Comparison of ENCODE assay signal across 1 cellular context in genomic region chr10:77393411-77393810, GRCh38.
TF ChIP-seq lines count a peak whose summit lies in the region.

No MANE protein-coding gene starts in this region.

TF ChIP-seq in HepG2, 621 proteins besides CTCF, POLR2A, EP300 and RAD21:
- TF ChIP-seq, protein P1, sequence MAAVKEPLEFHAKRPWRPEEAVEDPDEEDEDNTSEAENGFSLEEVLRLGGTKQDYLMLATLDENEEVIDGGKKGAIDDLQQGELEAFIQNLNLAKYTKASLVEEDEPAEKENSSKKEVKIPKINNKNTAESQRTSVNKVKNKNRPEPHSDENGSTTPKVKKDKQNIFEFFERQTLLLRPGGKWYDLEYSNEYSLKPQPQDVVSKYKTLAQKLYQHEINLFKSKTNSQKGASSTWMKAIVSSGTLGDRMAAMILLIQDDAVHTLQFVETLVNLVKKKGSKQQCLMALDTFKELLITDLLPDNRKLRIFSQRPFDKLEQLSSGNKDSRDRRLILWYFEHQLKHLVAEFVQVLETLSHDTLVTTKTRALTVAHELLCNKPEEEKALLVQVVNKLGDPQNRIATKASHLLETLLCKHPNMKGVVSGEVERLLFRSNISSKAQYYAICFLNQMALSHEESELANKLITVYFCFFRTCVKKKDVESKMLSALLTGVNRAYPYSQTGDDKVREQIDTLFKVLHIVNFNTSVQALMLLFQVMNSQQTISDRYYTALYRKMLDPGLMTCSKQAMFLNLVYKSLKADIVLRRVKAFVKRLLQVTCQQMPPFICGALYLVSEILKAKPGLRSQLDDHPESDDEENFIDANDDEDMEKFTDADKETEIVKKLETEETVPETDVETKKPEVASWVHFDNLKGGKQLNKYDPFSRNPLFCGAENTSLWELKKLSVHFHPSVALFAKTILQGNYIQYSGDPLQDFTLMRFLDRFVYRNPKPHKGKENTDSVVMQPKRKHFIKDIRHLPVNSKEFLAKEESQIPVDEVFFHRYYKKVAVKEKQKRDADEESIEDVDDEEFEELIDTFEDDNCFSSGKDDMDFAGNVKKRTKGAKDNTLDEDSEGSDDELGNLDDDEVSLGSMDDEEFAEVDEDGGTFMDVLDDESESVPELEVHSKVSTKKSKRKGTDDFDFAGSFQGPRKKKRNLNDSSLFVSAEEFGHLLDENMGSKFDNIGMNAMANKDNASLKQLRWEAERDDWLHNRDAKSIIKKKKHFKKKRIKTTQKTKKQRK (IDR thresholded peaks at IDR 0.05; ENCODE audit: low read length), result no peak
- no peak for TF ChIP-seq BATF2 (CRISPR knock-in tag; IDR thresholded peaks at IDR 0.05)
